8 cellular contexts compared by ENCODE assay signal in genomic region chr6:33118525-33119123, GRCh38. TPM values are rescaled to one million over a fixed set of nuclear protein-coding genes. Genes with fewer than 3 reads are reported as not detected.
A peak's percentile ranks its signal among the peaks of the same experiment; 100 is the strongest.
DNase-seq lines count a peak whose midpoint lies in the region; ATAC-seq, FAIRE-seq and TF ChIP-seq lines count a peak whose summit lies in the region.

No MANE protein-coding gene starts in this region.

- no peaks in the 10 kb centered on the region for H3K9me1 ChIP-seq in endothelial cell of umbilical vein (replicated peaks; ENCODE audit: control insufficient read depth, extremely low read depth, insufficient read depth, low read length)

- peaks cover 16% of the 10 kb centered on the region; the same call in 1 of the 2 replicates for H3K4me1 ChIP-seq in ES-I3 (ENCODE audit: insufficient read depth, low read length)
- no peaks in the 10 kb centered on the region for H3K4me1 ChIP-seq in endothelial cell of umbilical vein (ENCODE audit: control insufficient read depth, extremely low read depth, insufficient read depth, low read length)

- H3K79me2 ChIP-seq in endothelial cell of umbilical vein (ENCODE audit: control insufficient read depth, insufficient read depth, low read length), result no peaks in the 10 kb centered on the region

- H3K9me3 ChIP-seq in ES-I3 (ENCODE audit: control insufficient read depth, insufficient read depth, low read length) (peaks cover 3% of the 10 kb centered on the region; the same call in 1 of the 2 replicates), endothelial cell of umbilical vein (replicated peaks; ENCODE audit: control insufficient read depth, insufficient read depth, low read length) (no peaks in the 10 kb centered on the region)

- peak; percentile 56 for DNase-seq in LHCN-M2 (ENCODE audit: low read depth)
- peak; percentile 69 for DNase-seq in RPMI8226
- peak; percentile 57 for DNase-seq in endothelial cell of umbilical vein (ENCODE audit: low read depth, low spot score)
- peak in 5 of 10 donors; percentile 42 to 77 (median 70) for DNase-seq in naive thymus-derived CD8-positive, alpha-beta T cell
- DNase-seq in activated CD4-positive, alpha-beta T cell treated with anti-CD3 and anti-CD28 coated beads, Interleukin-2, amount 50 U/mL, for 1 hour, result no peak

- peak overlapping the region in 1 of 10 donors; percentile 15 for H3K4me3 Mint-ChIP-seq in naive thymus-derived CD8-positive, alpha-beta T cell

- dilution Hi-C loops in endothelial cell of umbilical vein (cut with MboI; ENCODE audit: extremely low pct_ligation_motif_present, low sequenced_read_pairs), result no loop called here

- peaks cover 0 to 5% (median 3%) of the 10 kb centered on the region in 9 donors for H3K9me3 Mint-ChIP-seq in naive thymus-derived CD8-positive, alpha-beta T cell

- no peak overlapping the region for H3K4me3 ChIP-seq in endothelial cell of umbilical vein (replicated peaks in 1 of 3; ENCODE audit: insufficient read depth in 1 of 3, low read depth in 1 of 3, low read length in 3 of 3)

- H3K36me3 ChIP-seq in ES-I3 (ENCODE audit: insufficient read depth, low read length), result no peaks in the 10 kb centered on the region
- no peaks in the 10 kb centered on the region for H3K36me3 ChIP-seq in endothelial cell of umbilical vein (ENCODE audit: control insufficient read depth in 2 of 2, extremely low read depth in 1 of 2, insufficient read depth in 2 of 2, low read length in 2 of 2)

- H2AFZ ChIP-seq in endothelial cell of umbilical vein (ENCODE audit: low read depth, low read length), result no peak overlapping the region

- H3K27ac Mint-ChIP-seq in naive thymus-derived CD8-positive, alpha-beta T cell, result no peak overlapping the region

- no TSS peak for BruUV-seq in endothelial cell of umbilical vein (replicated peaks; lab: Mats Ljungman, UMichigan)

- peaks cover 0 to 4% (median 1%) of the 10 kb centered on the region in 3 donors for H3K36me3 Mint-ChIP-seq in naive thymus-derived CD8-positive, alpha-beta T cell

- peak; percentile 87 for FAIRE-seq in endothelial cell of umbilical vein (lab: Jason Lieb, UNC)

- H3K27me3 Mint-ChIP-seq in naive thymus-derived CD8-positive, alpha-beta T cell, result peaks cover 28 to 48% (median 38%) of the 10 kb centered on the region in 5 donors

- no peak overlapping the region for H3K4me2 ChIP-seq in endothelial cell of umbilical vein (ENCODE audit: insufficient read depth, low read length)

- H3K27me3 ChIP-seq in endothelial cell of umbilical vein (ENCODE audit: control insufficient read depth in 2 of 2, insufficient read depth in 2 of 2, low read length in 2 of 2), result peaks cover 44 to 46% of the 10 kb centered on the region in 2 experiments

- POLR2A ChIA-PET in endothelial cell of umbilical vein (lab: Charles Lee), result no interaction called here
- POLR2A ChIA-PET in naive thymus-derived CD8-positive, alpha-beta T cell (lab: Charles Lee), result no interaction called here

- intact Hi-C loops in endothelial cell of umbilical vein (cut with micrococcal nuclease), result loop anchor here (1.0 kb wide), 3 partner anchors 79 to 227 kb away; no protein-coding TSS in a partner anchor

- H3K9ac ChIP-seq in ES-I3 (ENCODE audit: low read depth, low read length), result peak overlapping the region; percentile 52
- no peak overlapping the region for H3K9ac ChIP-seq in endothelial cell of umbilical vein (replicated peaks; ENCODE audit: extremely low read depth, insufficient read depth, low read length)

- peak; percentile 82 to 84 for ATAC-seq in naive thymus-derived CD8-positive, alpha-beta T cell
- ATAC-seq in HG02840 (IDR thresholded peaks at IDR 0.05; ENCODE audit: low FRiP score, unreplicated experiment), result no peak
- no peak for ATAC-seq in HG02938 (IDR thresholded peaks at IDR 0.05; ENCODE audit: unreplicated experiment)

- no peak for TF ChIP-seq POLR2A in endothelial cell of umbilical vein (IDR thresholded peaks at IDR 0.05; ENCODE audit: low read depth, low read length)

- TF ChIP-seq CTCF in endothelial cell of umbilical vein (IDR thresholded peaks at IDR 0.05; ENCODE audit: extremely low read depth in 1 of 2, insufficient read depth in 1 of 2, low read depth in 1 of 2, low read length in 2 of 2), result peak; percentile 38 to 48

- H4K20me1 ChIP-seq in endothelial cell of umbilical vein (replicated peaks; ENCODE audit: control insufficient read depth, extremely low read depth, insufficient read depth, low read length), result no peaks in the 10 kb centered on the region

- H3K4me1 Mint-ChIP-seq in naive thymus-derived CD8-positive, alpha-beta T cell, result peaks cover 13 to 40% (median 21%) of the 10 kb centered on the region in 4 donors

- no peak overlapping the region for H3K27ac ChIP-seq in endothelial cell of umbilical vein (ENCODE audit: insufficient read depth, low read depth, low read length)

- CTCF ChIA-PET in endothelial cell of umbilical vein (lab: Charles Lee), result interaction anchor here (1.1 to 4.6 kb wide), 6 partner anchors 11 to 129 kb away, joined by 3 to 55 read pairs (median 11); partner anchors contain the start of gene HLA-DPB1

TF ChIP-seq in endothelial cell of umbilical vein, 7 proteins besides CTCF, POLR2A, EP300 and RAD21:
- no peak for TF ChIP-seq EZH2 (IDR thresholded peaks at IDR 0.05; ENCODE audit: borderline replicate concordance, low read depth, low read length, severe bottlenecking)
- no peak for TF ChIP-seq FOS (IDR thresholded peaks at IDR 0.05; ENCODE audit: borderline replicate concordance, insufficient read depth, low read length)
- TF ChIP-seq MYC (IDR thresholded peaks at IDR 0.05; ENCODE audit: low read depth, low read length), result no peak
- no peak for TF ChIP-seq POLR2AphosphoS5 (IDR thresholded peaks at IDR 0.05; ENCODE audit: insufficient read depth, low read depth, low read length)
- TF ChIP-seq GATA2 (IDR thresholded peaks at IDR 0.05; ENCODE audit: insufficient read depth, insufficient read length, low read depth, low read length), result no peak
- no peak for TF ChIP-seq JUN (IDR thresholded peaks at IDR 0.05; ENCODE audit: borderline replicate concordance, insufficient read depth, insufficient read length, low read depth)
- no peak for TF ChIP-seq MAX (IDR thresholded peaks at IDR 0.05; ENCODE audit: insufficient read depth, insufficient read length)
TF ChIP-seq in endothelial cell of umbilical vein: peak in this region for 0.

RNA-seq across cellular contexts. Expression of gene HLA-DPB1, which starts 42.8 kb away (rescaled TPM):
- total RNA-seq in LHCN-M2 (2014; rRNA removed) (1.0 and 3.8 TPM in 2 replicates), endothelial cell of umbilical vein (2.3 and 19.1 TPM in 2 replicates)
- 3.1 TPM for polyA plus RNA-seq in LHCN-M2 (2012)
- polyA plus RNA-seq in endothelial cell of umbilical vein, result 26.1 and 38.0 TPM in 2 replicates
- polyA plus RNA-seq in endothelial cell of umbilical vein (2011; cell fraction: cytosol; rRNA removed), result 42.6 and 45.6 TPM in 2 replicates
- 16.7 and 18.2 TPM in 2 replicates for polyA plus RNA-seq in endothelial cell of umbilical vein (2011; cell fraction: nucleus; rRNA removed)
- 9.2 and 9.8 TPM in 2 replicates for polyA plus RNA-seq in endothelial cell of umbilical vein (2012)
- polyA minus RNA-seq in endothelial cell of umbilical vein, result 18.1 and 19.0 TPM in 2 replicates
- polyA minus RNA-seq in endothelial cell of umbilical vein (2011; cell fraction: cytosol; rRNA and poly(A)+ RNA removed), result not detected
- 4.7 and 6.9 TPM in 2 replicates for polyA minus RNA-seq in endothelial cell of umbilical vein (2011; cell fraction: nucleus; rRNA and poly(A)+ RNA removed)
- total RNA-seq in naive thymus-derived CD8-positive, alpha-beta T cell, result 10 to 100 TPM; 42.8 to 44.0 TPM
- polyA plus RNA-seq in naive thymus-derived CD8-positive, alpha-beta T cell, result 100 to 1,000 TPM in 2 of 3 donors, 10 to 100 TPM in 1; 62.2 to 228 (median 186) TPM

RNA-seq across cellular contexts. Expression of gene HLA-DPA1, which starts 45.2 kb away (rescaled TPM):
- total RNA-seq in LHCN-M2 (2014; rRNA removed) (0.86 and 3.4 TPM in 2 replicates), endothelial cell of umbilical vein (11.4 TPM in 1 of 2 replicates, not detected in the other)
- polyA plus RNA-seq in LHCN-M2 (2012), result 1.3 TPM
- 18.9 and 23.2 TPM in 2 replicates for polyA plus RNA-seq in endothelial cell of umbilical vein
- polyA plus RNA-seq in endothelial cell of umbilical vein (2011; cell fraction: cytosol; rRNA removed), result 11.8 and 15.9 TPM in 2 replicates
- polyA plus RNA-seq in endothelial cell of umbilical vein (2011; cell fraction: nucleus; rRNA removed), result 5.7 and 7.1 TPM in 2 replicates
- polyA plus RNA-seq in endothelial cell of umbilical vein (2012), result 4.5 and 5.6 TPM in 2 replicates
- polyA minus RNA-seq in endothelial cell of umbilical vein, result 9.4 and 17.6 TPM in 2 replicates
- polyA minus RNA-seq in endothelial cell of umbilical vein (2011; cell fraction: cytosol; rRNA and poly(A)+ RNA removed), result not detected
- polyA minus RNA-seq in endothelial cell of umbilical vein (2011; cell fraction: nucleus; rRNA and poly(A)+ RNA removed), result 1.5 and 4.9 TPM in 2 replicates
- 10 to 100 TPM; 32.6 to 35.9 TPM for total RNA-seq in naive thymus-derived CD8-positive, alpha-beta T cell
- polyA plus RNA-seq in naive thymus-derived CD8-positive, alpha-beta T cell, result 100 to 1,000 TPM in 1 of 3 donors, 10 to 100 TPM in 2; 19.5 to 121 (median 77.1) TPM

Comparison
In these comparisons a context has a peak if more than half of its experiments do, and no peak if none do; other contexts are left out.
1. ATAC-seq: peak in naive thymus-derived CD8-positive, alpha-beta T cell (2 of 2); none in HG02840 (single experiment) and HG02938 (single experiment).